ENCODE assay signal across 8 cellular contexts in the genomic region with DNA sequence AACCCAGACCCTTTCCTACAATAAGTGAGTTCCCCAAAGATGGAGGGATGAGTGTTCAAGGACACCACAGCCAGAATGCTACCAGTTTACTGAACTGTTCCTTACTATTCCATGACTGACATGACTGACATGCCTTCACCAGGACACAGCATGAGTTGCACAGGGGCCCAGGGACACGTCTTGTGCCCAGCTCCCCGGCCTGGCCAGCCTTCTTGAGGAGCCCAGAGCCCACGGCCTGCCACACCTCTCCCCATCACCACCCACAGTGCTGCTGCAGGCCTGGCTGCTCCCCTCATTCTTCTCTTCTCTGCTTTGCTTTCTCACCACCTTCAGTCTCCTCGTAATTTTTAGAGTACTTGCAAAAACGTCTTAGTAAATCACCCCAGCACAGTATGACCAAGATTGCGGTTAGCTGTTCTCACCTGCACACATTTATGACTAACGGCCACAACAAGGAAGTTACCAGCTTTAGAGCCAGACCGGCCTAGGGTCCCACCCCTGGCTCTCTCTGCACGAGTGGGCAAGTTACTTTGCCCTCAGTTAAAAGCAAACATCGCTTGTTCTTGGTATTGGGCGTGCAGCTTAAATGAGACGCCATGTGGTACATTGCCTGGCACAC. TPM values are rescaled to one million over a fixed set of nuclear protein-coding genes. Genes with fewer than 3 reads are reported as not detected.
DNase-seq lines count a peak whose midpoint lies in the region; ATAC-seq and TF ChIP-seq lines count a peak whose summit lies in the region.

No MANE protein-coding gene starts in this region.

- H3K27ac ChIP-seq in BLaER1 (no peak overlapping the region), testis (no peak overlapping the region)

- H3K4me2 ChIP-seq in BLaER1 = no peak overlapping the region

- TF ChIP-seq CTCF in testis (IDR thresholded peaks at IDR 0.05) = no peak

- H3K4me3 ChIP-seq in BLaER1 (0 out of 2 replicates have a peak overlapping the region, but pooled peaks have one; percentile 3), testis (no peak overlapping the region)

- TF ChIP-seq POLR2A in testis (IDR thresholded peaks at IDR 0.05) = no peak

- peaks cover 25% of the 10 kb centered on the region for H3K9me3 ChIP-seq in BLaER1
- no peaks in the 10 kb centered on the region for H3K9me3 ChIP-seq in testis

- intact Hi-C loops in testis (cut with DNase I; ENCODE audit: low total_unique reads) = no loop called here
- intact Hi-C loops in cardiac septum (cut with DNase I) = loop anchor here (1.0 kb wide), 1 partner anchor 17 kb away; no protein-coding TSS in a partner anchor

- H3K4me1 ChIP-seq in BLaER1 (no peaks in the 10 kb centered on the region), testis (peaks cover 7% of the 10 kb centered on the region)

- DNase-seq in HPDE6-E6E7 (ENCODE audit: extremely low spot score) (peak; percentile 66), glomerular visceral epithelial cell (ENCODE audit: extremely low spot score) (peak; percentile 89), HCEC 1CT (no peak), testis (no peak), NCI-H2107 (lab: John Stamatoyannopoulos, UW) (no peak), cardiac septum (ENCODE audit: low spot score) (no peak)

- 86 to 90% methylated on average over 12 of the region's 12 CpGs for WGBS in testis, 2 donors

- no peaks in the 10 kb centered on the region for H3K27me3 ChIP-seq in BLaER1
- H3K27me3 ChIP-seq in testis = no peaks in the 10 kb centered on the region

- H3K36me3 ChIP-seq in BLaER1 (peaks cover 80% of the 10 kb centered on the region), testis (ENCODE audit: low read depth, missing control alignments) (no peaks in the 10 kb centered on the region)

- peaks cover 57% of the 10 kb centered on the region for H4K20me1 ChIP-seq in BLaER1

- no peak overlapping the region for H3K9ac ChIP-seq in BLaER1

- peak; percentile 100 for ATAC-seq in GM19351 (IDR thresholded peaks at IDR 0.05; ENCODE audit: unreplicated experiment)

RNA-seq across cellular contexts. Expression of a gene that starts 18.5 kb away (rescaled TPM):
- total RNA-seq in testis (10 to 100 TPM; 18.8 to 21.6 TPM), cardiac septum (40.3 TPM)
- 33.6 TPM for polyA plus RNA-seq in testis (ENCODE audit: insufficient read depth, low read depth, low replicate concordance)

Comparison
In these comparisons a context has a peak if more than half of its experiments do, and no peak if none do; other contexts are left out.
1. DNase-seq: peak in HPDE6-E6E7 (single experiment) and glomerular visceral epithelial cell (single experiment); none in HCEC 1CT (single experiment), testis (single experiment), NCI-H2107 (single experiment) and cardiac septum (single experiment).